ENCODE assay signal across 8 cellular contexts in genomic region chr3:149224736-149225594, GRCh38. TPM values are rescaled to one million over a fixed set of nuclear protein-coding genes. Genes with fewer than 3 reads are reported as not detected.
DNase-seq lines count a peak whose midpoint lies in the region; ATAC-seq, FAIRE-seq and TF ChIP-seq lines count a peak whose summit lies in the region.

No MANE protein-coding gene starts in this region.

- DNase-seq in GM12892 (ENCODE audit: insufficient read length) (peak; percentile 24), KG1 (lab: John Stamatoyannopoulos, UW) (peak; percentile 38), anterior cingulate cortex (lab: John Stamatoyannopoulos, UW) (no peak), OCI-M2 (lab: John Stamatoyannopoulos, UW; ENCODE audit: unreplicated experiment) (no peak)
- peak; percentile 57 for DNase-seq in activated CD8-positive, alpha-beta memory T cell treated with anti-CD3 and anti-CD28 coated beads, Interleukin-2, amount 50 U/mL, for 48 hours

- 5 to 11% methylated on average over 7 to 9 of the region's 9 CpGs for WGBS in gastroesophageal sphincter (ENCODE audit: low coverage in 1 of 2), 2 donors

- no peak for TF ChIP-seq EP300 in gastroesophageal sphincter (IDR thresholded peaks at IDR 0.05)

- H3K4me1 ChIP-seq in gastroesophageal sphincter (peaks cover 0 to 15% (median 0%) of the 10 kb centered on the region in 3 donors), rectal smooth muscle tissue (ENCODE audit: control insufficient read depth, insufficient read depth, low read length) (no peaks in the 10 kb centered on the region)

- no peak for TF ChIP-seq CTCF in gastroesophageal sphincter (IDR thresholded peaks at IDR 0.05)

- H3K36me3 ChIP-seq in gastroesophageal sphincter (no peaks in the 10 kb centered on the region), rectal smooth muscle tissue (ENCODE audit: control insufficient read depth, insufficient read depth, low read length) (no peaks in the 10 kb centered on the region)

- H3K9me3 ChIP-seq in gastroesophageal sphincter, result no peaks in the 10 kb centered on the region

- peak; percentile 92 for FAIRE-seq in GM12892 (lab: Jason Lieb, UNC)

- H3K27ac ChIP-seq in gastroesophageal sphincter (peak overlapping the region; percentile 47 to 65 (median 58)), rectal smooth muscle tissue (ENCODE audit: low read depth, low read length) (no peak overlapping the region)

- peak overlapping the region; percentile 42 to 52 for H3K4me3 ChIP-seq in gastroesophageal sphincter
- peak overlapping the region; percentile 48 for H3K4me3 ChIP-seq in rectal smooth muscle tissue (ENCODE audit: low read length)

- no peaks in the 10 kb centered on the region for H3K27me3 ChIP-seq in gastroesophageal sphincter
- H3K27me3 ChIP-seq in rectal smooth muscle tissue (ENCODE audit: control insufficient read depth, insufficient read depth, low read length), result no peaks in the 10 kb centered on the region

- H3K9ac ChIP-seq in rectal smooth muscle tissue (ENCODE audit: low read length), result no peak overlapping the region

- peak; percentile 94 for ATAC-seq in GM21737 (IDR thresholded peaks at IDR 0.05; ENCODE audit: unreplicated experiment)
- peak; percentile 90 for ATAC-seq in gastroesophageal sphincter

- no peak; the same call in 1 of the 2 replicates for TF ChIP-seq POLR2A in GM12892 (IDR thresholded peaks at IDR 0.05; ENCODE audit: low read depth, low read length)
- TF ChIP-seq POLR2A in gastroesophageal sphincter (IDR thresholded peaks at IDR 0.05), result no peak

RNA-seq across cellular contexts. Expression of gene CP, which starts 3.3 kb away (rescaled TPM):
- not detected for polyA plus RNA-seq in GM12892 (2012; ENCODE audit: missing spikeins)
- total RNA-seq in gastroesophageal sphincter, result 10 to 100 TPM in 2 of 4 donors, 1 to 10 TPM in 2; 2.3 to 44.8 (median 12.5) TPM

Comparison
In these comparisons a context has a peak if more than half of its experiments do, and no peak if none do; other contexts are left out.
1. DNase-seq: peak in GM12892 (single experiment), KG1 (single experiment) and activated CD8-positive, alpha-beta memory T cell treated with anti-CD3 and anti-CD28 coated beads, Interleukin-2, amount 50 U/mL, for 48 hours (single experiment); none in anterior cingulate cortex (0 of 58) and OCI-M2 (single experiment).